In the genomic region with DNA sequence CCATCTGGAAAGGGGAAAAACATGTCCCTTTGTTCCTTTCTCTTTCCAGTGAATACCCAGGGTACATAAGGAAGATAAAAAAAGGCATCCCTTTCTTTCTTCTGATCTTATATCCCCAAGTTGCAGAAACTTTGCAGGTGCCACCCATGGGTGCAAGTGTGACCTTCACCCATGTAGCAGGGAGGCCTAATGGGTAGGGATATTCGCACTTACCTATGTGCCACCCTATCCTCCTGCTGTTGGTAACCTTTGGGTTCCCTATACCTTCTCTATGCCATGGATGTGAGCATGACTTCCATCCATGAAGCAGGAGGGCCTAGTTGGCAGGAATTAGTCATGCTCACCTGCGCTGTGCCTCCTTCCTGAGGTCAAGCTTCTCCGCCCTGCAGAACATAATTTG, we compare ENCODE assay signal across 26 cellular contexts.
"Had no signal": no experiment of that assay in that cellular context is flagged by ENCODE, and none has a peak within 500 bp of the region (broad histone marks: within the 10 kb centered on the region; RNA-seq: fewer than 3 reads in every experiment).

No MANE protein-coding gene starts in this region.

- H3K9ac ChIP-seq: neural progenitor cell, parathyroid adenoma had no signal

- FAIRE-seq: kidney had no signal

- H3K4me3 ChIP-seq: lung, neural progenitor cell, spleen, suprapubic skin, transverse colon, upper lobe of right lung, uterus had no signal

- H3K4me1 Mint-ChIP-seq: memory B cell had no signal

- H3K79me2 ChIP-seq: parathyroid adenoma had no signal

- H3K27ac ChIP-seq: epithelial cell of prostate, gastrocnemius medialis, neural progenitor cell, parathyroid adenoma, spleen, suprapubic skin, transverse colon, upper lobe of right lung, uterus had no signal

- H3K27me3 ChIP-seq: gastrocnemius medialis, neural progenitor cell, spleen, suprapubic skin, transverse colon, upper lobe of right lung, uterus had no signal

- H3K4me3 Mint-ChIP-seq: memory B cell; mesothelial cell of epicardium; naive thymus-derived CD4-positive, alpha-beta T cell; nephron; neural progenitor cell; stimulated activated memory B cell treated with anti-CD40 and anti-IgM and Interleukin-4, amounts not matched to agents 10 μg/mL and 1 μg/mL and 100 μg/mL, for 72 hours had no signal

- H2AFZ ChIP-seq: neural progenitor cell, parathyroid adenoma had no signal

- DNase-seq: cortex of kidney; effector CD4-positive, alpha-beta T cell; foreskin fibroblast; gastrocnemius medialis; head of caudate nucleus; kidney; naive thymus-derived CD4-positive, alpha-beta T cell; spleen; stimulated activated CD4-positive, alpha-beta T cell treated with anti-CD3 and anti-CD28 coated beads, Interleukin-4, amount 100 ng/mL, for 4 hours; stimulated activated naive CD8-positive, alpha-beta T cell treated with anti-CD3 and anti-CD28 coated beads, Interleukin-15, Interleukin-2, amounts not matched to agents 100 U/mL and 50 U/mL, for 24 hours; transverse colon; upper lobe of right lung; uterus had no signal

- ATAC-seq: esophagus mucosa; gastrocnemius medialis; left lobe of liver; naive thymus-derived CD4-positive, alpha-beta T cell; sciatic nerve; stimulated activated memory B cell treated with anti-CD40 and anti-IgM and Interleukin-4, amounts not matched to agents 10 μg/mL and 1 μg/mL and 100 μg/mL, for 72 hours; stimulated activated naive CD8-positive, alpha-beta T cell treated with anti-CD3 and anti-CD28 coated beads, Interleukin-15, Interleukin-2, amounts not matched to agents 100 U/mL and 50 U/mL, for 24 hours; upper lobe of right lung had no signal

- H3K4me2 ChIP-seq: neural progenitor cell had no signal

- H3K36me3 ChIP-seq: gastrocnemius medialis, neural progenitor cell, suprapubic skin, transverse colon, upper lobe of right lung, uterus had no signal

- H3K27ac Mint-ChIP-seq: memory B cell; mesothelial cell of epicardium; naive thymus-derived CD4-positive, alpha-beta T cell; nephron; neural progenitor cell; progenitor cell of endocrine pancreas; stimulated activated memory B cell treated with anti-CD40 and anti-IgM and Interleukin-4, amounts not matched to agents 10 μg/mL and 1 μg/mL and 100 μg/mL, for 72 hours had no signal

- H3K4me1 ChIP-seq: gastrocnemius medialis, parathyroid adenoma, transverse colon, upper lobe of right lung, uterus had no signal

- H3K27me3 Mint-ChIP-seq: memory B cell; progenitor cell of endocrine pancreas; stimulated activated memory B cell treated with anti-CD40 and anti-IgM and Interleukin-4, amounts not matched to agents 10 μg/mL and 1 μg/mL and 100 μg/mL, for 72 hours had no signal

- H3K36me3 Mint-ChIP-seq: stimulated activated memory B cell treated with anti-CD40 and anti-IgM and Interleukin-4, amounts not matched to agents 10 μg/mL and 1 μg/mL and 100 μg/mL, for 72 hours had no signal
